ENCODE assay signal across 8 cellular contexts in the genomic region with DNA sequence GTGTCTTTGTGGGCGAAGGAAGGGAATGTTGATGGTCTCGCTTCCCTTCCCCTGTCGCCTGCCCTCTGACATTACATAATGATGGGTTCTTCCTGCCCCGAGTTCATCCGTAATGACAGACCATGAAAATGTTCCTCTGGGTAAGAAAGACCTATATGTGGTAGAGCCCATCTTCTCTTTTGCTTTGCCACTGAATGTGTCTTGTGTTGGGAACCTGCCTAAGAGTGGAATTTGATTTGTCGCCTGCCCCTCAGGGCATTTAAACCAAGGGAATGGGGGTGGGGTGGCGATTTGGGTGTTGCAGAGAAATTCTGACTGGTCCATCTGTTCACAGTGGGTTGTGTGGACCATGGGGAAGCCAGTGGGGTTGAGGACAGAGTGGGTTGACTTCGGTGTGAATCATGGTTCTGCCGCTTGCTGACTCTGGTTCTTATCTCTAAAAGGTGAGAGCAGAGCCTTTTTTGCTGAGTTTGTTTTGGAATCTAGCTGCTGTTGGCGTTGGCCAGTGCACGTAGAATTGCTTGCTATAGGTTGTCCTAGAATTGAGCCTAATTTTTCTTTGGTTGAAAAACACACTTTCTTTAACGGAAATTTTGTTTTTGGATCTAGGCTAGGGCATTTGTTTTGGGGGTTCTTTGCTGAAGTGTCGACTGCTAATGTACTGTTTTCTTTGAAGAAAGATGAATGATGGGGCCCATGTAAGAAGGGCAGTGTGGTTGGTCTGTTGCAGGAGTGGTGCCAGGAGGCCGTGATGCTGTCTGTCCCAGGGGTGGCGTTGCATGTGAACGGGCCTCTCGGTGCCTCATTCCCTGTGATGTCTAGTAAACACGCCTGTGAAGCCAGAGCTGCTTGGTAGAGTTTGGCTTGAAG. TPM values are rescaled to one million over a fixed set of nuclear protein-coding genes. Genes with fewer than 3 reads are reported as not detected.
DNase-seq lines count a peak whose midpoint lies in the region; ATAC-seq and TF ChIP-seq lines count a peak whose summit lies in the region.

No MANE protein-coding gene starts in this region.

- WGBS in iPS DF 6.9 (ENCODE audit: insufficient coverage, insufficient read length) = no CpG with 5 or more reads among the region's 18 CpGs

- CTCF ChIA-PET in CD4-positive, alpha-beta T cell (lab: Charles Lee) = interaction anchor here (0.9 to 1.9 kb wide), 9 partner anchors 10 to 59 kb away, joined by 3 to 11 read pairs (median 3); no protein-coding TSS in a partner anchor

- in situ Hi-C loops in GM13976 (cut with MboI; ENCODE audit: low sequenced_read_pairs, unreplicated experiment) = no loop called here

- H3K4me1 ChIP-seq in iPS DF 6.9 (ENCODE audit: control insufficient read depth, insufficient read depth, low read length) = peaks cover 2% of the 10 kb centered on the region

- H3K9me3 Mint-ChIP-seq in CD4-positive, alpha-beta T cell = no peaks in the 10 kb centered on the region
- no peaks in the 10 kb centered on the region for H3K9me3 Mint-ChIP-seq in IgD-negative memory B cell
- H3K9me3 Mint-ChIP-seq in activated T-helper 1 cell treated with anti-CD3 and anti-CD28 coated beads, Interleukin-12 subunit alpha, Interleukin-12 subunit beta, Interleukin-2, Interleukin-4 antibody, amounts not matched to agents 30 ng/mL and 10 ng/mL and 1 ng/mL, durations not matched to agents 14 hours and 24 hours and 36 hours = no peaks in the 10 kb centered on the region
- H3K9me3 Mint-ChIP-seq in stimulated activated memory B cell treated with anti-CD40 and anti-IgM and Interleukin-4, amounts not matched to agents 10 μg/mL and 1 μg/mL and 100 μg/mL, for 72 hours = no peaks in the 10 kb centered on the region

- H3K4me3 Mint-ChIP-seq in CD4-positive, alpha-beta T cell = peak overlapping the region; percentile 96
- H3K4me3 Mint-ChIP-seq in IgD-negative memory B cell = peak overlapping the region; percentile 91 to 99 (median 97)
- H3K4me3 Mint-ChIP-seq in activated T-helper 1 cell treated with anti-CD3 and anti-CD28 coated beads, Interleukin-12 subunit alpha, Interleukin-12 subunit beta, Interleukin-2, Interleukin-4 antibody, amounts not matched to agents 30 ng/mL and 10 ng/mL and 1 ng/mL, durations not matched to agents 14 hours and 24 hours and 36 hours = peak overlapping the region; percentile 95
- H3K4me3 Mint-ChIP-seq in stimulated activated memory B cell treated with anti-CD40 and anti-IgM and Interleukin-4, amounts not matched to agents 10 μg/mL and 1 μg/mL and 100 μg/mL, for 72 hours = peak overlapping the region; percentile 90

- H3K27ac ChIP-seq in CD4-positive, alpha-beta T cell (ENCODE audit: low read depth, low read length) = peak overlapping the region; percentile 72
- H3K27ac ChIP-seq in iPS DF 6.9 (ENCODE audit: low read length) = no peak overlapping the region

- H3K4me1 Mint-ChIP-seq in CD4-positive, alpha-beta T cell (ENCODE audit: low read depth) = peaks cover 65% of the 10 kb centered on the region
- H3K4me1 Mint-ChIP-seq in IgD-negative memory B cell = peaks cover 17 to 20% (median 19%) of the 10 kb centered on the region in 3 donors
- H3K4me1 Mint-ChIP-seq in activated T-helper 1 cell treated with anti-CD3 and anti-CD28 coated beads, Interleukin-12 subunit alpha, Interleukin-12 subunit beta, Interleukin-2, Interleukin-4 antibody, amounts not matched to agents 30 ng/mL and 10 ng/mL and 1 ng/mL, durations not matched to agents 14 hours and 24 hours and 36 hours (ENCODE audit: low read depth) = peaks cover 60% of the 10 kb centered on the region
- H3K4me1 Mint-ChIP-seq in stimulated activated memory B cell treated with anti-CD40 and anti-IgM and Interleukin-4, amounts not matched to agents 10 μg/mL and 1 μg/mL and 100 μg/mL, for 72 hours = peaks cover 34% of the 10 kb centered on the region

- intact Hi-C loops in CD4-positive, alpha-beta T cell (cut with DNase I, micrococcal nuclease) = loop anchor here (2.0 to 5.0 kb wide), 5 partner anchors 34 to 1041 kb away; no protein-coding TSS in a partner anchor
- intact Hi-C loops in activated T-helper 1 cell treated with anti-CD3 and anti-CD28 coated beads, Interleukin-12 subunit alpha, Interleukin-12 subunit beta, Interleukin-2, Interleukin-4 antibody, amounts not matched to agents 30 ng/mL and 10 ng/mL and 1 ng/mL, durations not matched to agents 14 hours and 24 hours and 36 hours (cut with micrococcal nuclease) = loop anchor here (1.0 to 10.0 kb wide), 6 partner anchors 8 to 709 kb away; a partner anchor contains a TSS

- no peaks in the 10 kb centered on the region for H3K27me3 ChIP-seq in CD4-positive, alpha-beta T cell (ENCODE audit: control insufficient read depth, insufficient read depth, low read length)
- no peaks in the 10 kb centered on the region for H3K27me3 ChIP-seq in iPS DF 6.9 (ENCODE audit: control insufficient read depth, insufficient read depth, low read length)

- H3K27ac Mint-ChIP-seq in CD4-positive, alpha-beta T cell = peak overlapping the region; percentile 90
- H3K27ac Mint-ChIP-seq in IgD-negative memory B cell = peak overlapping the region; percentile 84 to 94 (median 93)
- H3K27ac Mint-ChIP-seq in activated T-helper 1 cell treated with anti-CD3 and anti-CD28 coated beads, Interleukin-12 subunit alpha, Interleukin-12 subunit beta, Interleukin-2, Interleukin-4 antibody, amounts not matched to agents 30 ng/mL and 10 ng/mL and 1 ng/mL, durations not matched to agents 14 hours and 24 hours and 36 hours = peak overlapping the region; percentile 93
- peak overlapping the region; percentile 89 for H3K27ac Mint-ChIP-seq in stimulated activated memory B cell treated with anti-CD40 and anti-IgM and Interleukin-4, amounts not matched to agents 10 μg/mL and 1 μg/mL and 100 μg/mL, for 72 hours

- H3K9me3 ChIP-seq in CD4-positive, alpha-beta T cell (ENCODE audit: control insufficient read depth, low read length) = no peaks in the 10 kb centered on the region
- H3K9me3 ChIP-seq in iPS DF 6.9 (ENCODE audit: control insufficient read depth, insufficient read depth, low read length) = no peaks in the 10 kb centered on the region

- peak in 3 of 10 experiments; percentile 32 to 46 (median 42) for DNase-seq in CD4-positive, alpha-beta T cell
- DNase-seq in activated T-helper 1 cell treated with anti-CD3 and anti-CD28 coated beads, Interleukin-12 subunit alpha, Interleukin-12 subunit beta, Interleukin-2, Interleukin-4 antibody, amounts not matched to agents 30 ng/mL and 10 ng/mL and 1 ng/mL, durations not matched to agents 14 hours and 24 hours and 36 hours (ENCODE audit: low spot score) = no peak
- DNase-seq in iPS DF 6.9 (ENCODE audit: low read depth, low spot score) = no peak
- DNase-seq in GM13976 (ENCODE audit: low spot score) = no peak
- DNase-seq in HCEC 1CT = no peak

- H3K4me3 ChIP-seq in iPS DF 6.9 (ENCODE audit: low read length) = peak overlapping the region; percentile 64; the same call in 1 of the 2 replicates

- ATAC-seq in CD4-positive, alpha-beta T cell (ENCODE audit: poor library complexity) = no peak
- ATAC-seq in stimulated activated memory B cell treated with anti-CD40 and anti-IgM and Interleukin-4, amounts not matched to agents 10 μg/mL and 1 μg/mL and 100 μg/mL, for 72 hours = no peak
- ATAC-seq in GM19035 (IDR thresholded peaks at IDR 0.05; ENCODE audit: unreplicated experiment) = no peak

- H3K27me3 Mint-ChIP-seq in CD4-positive, alpha-beta T cell = no peaks in the 10 kb centered on the region
- H3K27me3 Mint-ChIP-seq in IgD-negative memory B cell = no peaks in the 10 kb centered on the region
- no peaks in the 10 kb centered on the region for H3K27me3 Mint-ChIP-seq in activated T-helper 1 cell treated with anti-CD3 and anti-CD28 coated beads, Interleukin-12 subunit alpha, Interleukin-12 subunit beta, Interleukin-2, Interleukin-4 antibody, amounts not matched to agents 30 ng/mL and 10 ng/mL and 1 ng/mL, durations not matched to agents 14 hours and 24 hours and 36 hours (ENCODE audit: insufficient read depth)
- H3K27me3 Mint-ChIP-seq in stimulated activated memory B cell treated with anti-CD40 and anti-IgM and Interleukin-4, amounts not matched to agents 10 μg/mL and 1 μg/mL and 100 μg/mL, for 72 hours = no peaks in the 10 kb centered on the region

- H3K36me3 Mint-ChIP-seq in CD4-positive, alpha-beta T cell (ENCODE audit: low read depth) = peaks cover 26% of the 10 kb centered on the region
- H3K36me3 Mint-ChIP-seq in IgD-negative memory B cell = peaks cover 2% of the 10 kb centered on the region
- peaks cover 10% of the 10 kb centered on the region for H3K36me3 Mint-ChIP-seq in activated T-helper 1 cell treated with anti-CD3 and anti-CD28 coated beads, Interleukin-12 subunit alpha, Interleukin-12 subunit beta, Interleukin-2, Interleukin-4 antibody, amounts not matched to agents 30 ng/mL and 10 ng/mL and 1 ng/mL, durations not matched to agents 14 hours and 24 hours and 36 hours (ENCODE audit: low read depth)
- H3K36me3 Mint-ChIP-seq in stimulated activated memory B cell treated with anti-CD40 and anti-IgM and Interleukin-4, amounts not matched to agents 10 μg/mL and 1 μg/mL and 100 μg/mL, for 72 hours = no peaks in the 10 kb centered on the region

- TF ChIP-seq CTCF in CD4-positive, alpha-beta T cell (IDR thresholded peaks at IDR 0.05) = no peak
- no peak for TF ChIP-seq CTCF in GM13976 (IDR thresholded peaks at IDR 0.05; ENCODE audit: borderline replicate concordance, control extremely low read depth, extremely low read depth, insufficient read depth, missing control alignments)

- POLR2A ChIA-PET in CD4-positive, alpha-beta T cell (lab: Charles Lee) = interaction anchor here (1.4 to 13.0 kb wide), 4 partner anchors 19 to 42 kb away, joined by 4 to 213 read pairs (median 12); no protein-coding TSS in a partner anchor

- no peaks in the 10 kb centered on the region; the same call in 1 of the 2 replicates for H3K36me3 ChIP-seq in iPS DF 6.9 (ENCODE audit: control insufficient read depth, insufficient read depth, low read length)

RNA-seq across cellular contexts. Expression of a gene that starts 1.3 kb away (rescaled TPM):
- 10 to 100 TPM; 86.4 to 89.2 TPM for total RNA-seq in CD4-positive, alpha-beta T cell
- polyA plus RNA-seq in IgD-negative memory B cell = 8.2 TPM
- total RNA-seq in activated T-helper 1 cell treated with anti-CD3 and anti-CD28 coated beads, Interleukin-12 subunit alpha, Interleukin-12 subunit beta, Interleukin-2, Interleukin-4 antibody, amounts not matched to agents 30 ng/mL and 10 ng/mL and 1 ng/mL, durations not matched to agents 14 hours and 24 hours and 36 hours = 54.6 and 55.7 TPM in 2 replicates
